9 cellular contexts compared by ENCODE assay signal in genomic region chr12:122350444-122350843, GRCh38.
A peak's percentile ranks its signal among the peaks of the same experiment; 100 is the strongest.
DNase-seq lines count a peak whose midpoint lies in the region; ATAC-seq and TF ChIP-seq lines count a peak whose summit lies in the region.
"Had no signal": no experiment of that assay in that cellular context is flagged by ENCODE, and none has a peak within 500 bp of the region (broad histone marks: within the 10 kb centered on the region; RNA-seq: fewer than 3 reads in every experiment).

No MANE protein-coding gene starts in this region.

- H3K36me3 ChIP-seq in MG63, result peaks cover 86% of the 10 kb centered on the region
- peaks cover 0 to 27% (median 11%) of the 10 kb centered on the region in 4 donors for H3K36me3 ChIP-seq in transverse colon

- H3K27me3 ChIP-seq in MG63 (no peaks in the 10 kb centered on the region), transverse colon (no peaks in the 10 kb centered on the region)

- no peak overlapping the region for H3K4me3 ChIP-seq in MG63
- no peak overlapping the region for H3K4me3 ChIP-seq in transverse colon

- CTCF ChIA-PET in activated CD4-positive, alpha-beta T cell treated with anti-CD3 and anti-CD28 coated beads, Interleukin-2, amount 10 ng/mL, durations not matched to agents 7 days and 5 days (lab: Charles Lee), result interaction anchor here (0.6 to 2.2 kb wide), 3 partner anchors 13 to 348 kb away, joined by 3 to 5 read pairs (median 4); no protein-coding TSS in a partner anchor

- H3K4me1 Mint-ChIP-seq in activated CD4-positive, alpha-beta T cell treated with anti-CD3 and anti-CD28 coated beads, Interleukin-2, amount 10 ng/mL, durations not matched to agents 7 days and 5 days, result peaks cover 7% of the 10 kb centered on the region
- H3K4me1 Mint-ChIP-seq in natural killer cell treated with Interleukin-12 subunit alpha and Interleukin-12 subunit beta and Interleukin-15 and Interleukin-18, amount 100 ng/mL, for 72 hours (ENCODE audit: low read depth in 2 of 2), result peaks cover 6 to 9% of the 10 kb centered on the region in 2 donors

- ATAC-seq in left lobe of liver, result peak; percentile 92
- no peak for ATAC-seq in natural killer cell treated with Interleukin-12 subunit alpha and Interleukin-12 subunit beta and Interleukin-15 and Interleukin-18, amount 100 ng/mL, for 72 hours

- in situ Hi-C loops in transverse colon (cut with MboI; ENCODE audit: low pct_ligation_motif_present in 1 of 4, low pct_unique_long_range_greater_than_20kb in 1 of 4, low sequenced_read_pairs in 3 of 4), result no loop called here

- H3K9me3 Mint-ChIP-seq in activated CD4-positive, alpha-beta T cell treated with anti-CD3 and anti-CD28 coated beads, Interleukin-2, amount 10 ng/mL, durations not matched to agents 7 days and 5 days, result no peaks in the 10 kb centered on the region
- no peaks in the 10 kb centered on the region for H3K9me3 Mint-ChIP-seq in natural killer cell treated with Interleukin-12 subunit alpha and Interleukin-12 subunit beta and Interleukin-15 and Interleukin-18, amount 100 ng/mL, for 72 hours

- H3K27me3 Mint-ChIP-seq in activated CD4-positive, alpha-beta T cell treated with anti-CD3 and anti-CD28 coated beads, Interleukin-2, amount 10 ng/mL, durations not matched to agents 7 days and 5 days, result no peaks in the 10 kb centered on the region
- no peaks in the 10 kb centered on the region for H3K27me3 Mint-ChIP-seq in natural killer cell treated with Interleukin-12 subunit alpha and Interleukin-12 subunit beta and Interleukin-15 and Interleukin-18, amount 100 ng/mL, for 72 hours

- no peak for TF ChIP-seq POLR2A in transverse colon (IDR thresholded peaks at IDR 0.05)

- TF ChIP-seq EP300 in transverse colon (IDR thresholded peaks at IDR 0.05; ENCODE audit: low read depth), result no peak

- POLR2A ChIA-PET in activated CD4-positive, alpha-beta T cell treated with anti-CD3 and anti-CD28 coated beads, Interleukin-2, amount 10 ng/mL, durations not matched to agents 7 days and 5 days (lab: Charles Lee), result no interaction called here

- intact Hi-C loops in transverse colon (cut with DNase I; ENCODE audit: low total_unique reads), result no loop called here

- no peak overlapping the region for H3K27ac Mint-ChIP-seq in activated CD4-positive, alpha-beta T cell treated with anti-CD3 and anti-CD28 coated beads, Interleukin-2, amount 10 ng/mL, durations not matched to agents 7 days and 5 days
- peak overlapping the region in 1 of 2 donors; percentile 26 for H3K27ac Mint-ChIP-seq in natural killer cell treated with Interleukin-12 subunit alpha and Interleukin-12 subunit beta and Interleukin-15 and Interleukin-18, amount 100 ng/mL, for 72 hours

- 43 to 80% methylated on average over 1 to 4 of the region's 4 CpGs for WGBS in transverse colon (ENCODE audit: low coverage in 1 of 2), 2 donors

- H3K4me1 ChIP-seq in transverse colon, result peaks cover 0 to 10% (median 5%) of the 10 kb centered on the region in 4 donors

- peaks cover 6% of the 10 kb centered on the region for H3K9me3 ChIP-seq in MG63
- no peaks in the 10 kb centered on the region for H3K9me3 ChIP-seq in transverse colon

- no peak overlapping the region for H3K4me3 Mint-ChIP-seq in activated CD4-positive, alpha-beta T cell treated with anti-CD3 and anti-CD28 coated beads, Interleukin-2, amount 10 ng/mL, durations not matched to agents 7 days and 5 days
- no peak overlapping the region for H3K4me3 Mint-ChIP-seq in natural killer cell treated with Interleukin-12 subunit alpha and Interleukin-12 subunit beta and Interleukin-15 and Interleukin-18, amount 100 ng/mL, for 72 hours

- H3K36me3 Mint-ChIP-seq in activated CD4-positive, alpha-beta T cell treated with anti-CD3 and anti-CD28 coated beads, Interleukin-2, amount 10 ng/mL, durations not matched to agents 7 days and 5 days (ENCODE audit: low read depth), result peaks cover 29% of the 10 kb centered on the region
- H3K36me3 Mint-ChIP-seq in natural killer cell treated with Interleukin-12 subunit alpha and Interleukin-12 subunit beta and Interleukin-15 and Interleukin-18, amount 100 ng/mL, for 72 hours, result peaks cover 4% of the 10 kb centered on the region

- peak overlapping the region; percentile 13 to 52 (median 24) for H3K27ac ChIP-seq in transverse colon

- TF ChIP-seq CTCF in transverse colon (IDR thresholded peaks at IDR 0.05), result peak in 3 of 5 experiments; percentile 11 to 31 (median 22)

- DNase-seq in MG63, result peak; percentile 90
- DNase-seq in dermis blood vessel endothelial cell, result peak; percentile 91
- DNase-seq in left lobe of liver (ENCODE audit: low spot score), result peak; percentile 77
- no peak for DNase-seq in transverse colon
- DNase-seq in activated CD4-positive, alpha-beta T cell treated with anti-CD3 and anti-CD28 coated beads, Interleukin-2, amount 10 ng/mL, durations not matched to agents 7 days and 5 days, result no peak
- DNase-seq in natural killer cell treated with Interleukin-12 subunit alpha and Interleukin-12 subunit beta and Interleukin-15 and Interleukin-18, amount 100 ng/mL, for 72 hours (ENCODE audit: low spot score), result no peak
- no peak for DNase-seq in kidney tubule cell (ENCODE audit: low spot score)
- no peak for DNase-seq in SIG-M5 (lab: John Stamatoyannopoulos, UW)
- DNase-seq: KBM-7 had no signal

Comparison
In these comparisons a context has a peak if more than half of its experiments do, and no peak if none do; other contexts are left out.
1. DNase-seq: peak in MG63 (single experiment), dermis blood vessel endothelial cell (single experiment) and left lobe of liver (single experiment); none in transverse colon (single experiment), activated CD4-positive, alpha-beta T cell treated with anti-CD3 and anti-CD28 coated beads, Interleukin-2, amount 10 ng/mL, durations not matched to agents 7 days and 5 days (single experiment), natural killer cell treated with Interleukin-12 subunit alpha and Interleukin-12 subunit beta and Interleukin-15 and Interleukin-18, amount 100 ng/mL, for 72 hours (single experiment), kidney tubule cell (single experiment) and SIG-M5 (single experiment).